1 cellular context compared by ENCODE assay signal in the genomic region with DNA sequence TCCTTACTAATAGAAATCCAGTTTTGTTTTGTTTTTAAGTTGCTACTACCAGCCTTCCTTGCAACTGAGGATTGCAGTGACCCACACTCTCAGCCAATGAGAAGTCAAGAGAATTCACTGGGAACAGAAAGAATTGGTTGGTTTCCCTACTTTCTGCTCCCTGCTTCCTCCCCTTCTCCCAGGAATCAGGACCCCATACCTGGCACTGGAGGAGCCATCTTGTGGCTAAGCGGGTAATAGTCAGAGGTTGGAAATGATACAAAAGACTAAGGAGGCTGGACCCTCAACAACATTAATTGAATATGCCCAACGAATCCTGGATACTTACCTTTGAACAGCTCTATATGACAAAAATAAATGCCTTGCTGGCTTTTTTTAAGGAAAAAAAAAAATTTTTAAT.
TF ChIP-seq lines count a peak whose summit lies in the region.

No MANE protein-coding gene starts in this region.

TF ChIP-seq in H1, 55 proteins besides CTCF, POLR2A, EP300 and RAD21:
- no peak for TF ChIP-seq SAP30 (IDR thresholded peaks at IDR 0.05; ENCODE audit: insufficient read depth, insufficient replicate concordance, low read length)
- TF ChIP-seq BCL11A (IDR thresholded peaks at IDR 0.05; ENCODE audit: low read depth in 2 of 2, low read length in 2 of 2): no peak
- TF ChIP-seq BRCA1 (IDR thresholded peaks at IDR 0.05; ENCODE audit: low read depth, low read length): no peak
- no peak for TF ChIP-seq POLR2AphosphoS5 (IDR thresholded peaks at IDR 0.05; ENCODE audit: low read depth, low read length)
- no peak for TF ChIP-seq ASH2L (IDR thresholded peaks at IDR 0.05; ENCODE audit: low read length)
- TF ChIP-seq SIN3A (conservative IDR thresholded peaks at IDR 0.05 in 1 of 2, IDR thresholded peaks at IDR 0.05 in 1 of 2; ENCODE audit: low read depth in 1 of 2, low read length in 2 of 2): no peak
- no peak for TF ChIP-seq TBP (IDR thresholded peaks at IDR 0.05; ENCODE audit: low read depth, low read length)
- TF ChIP-seq, protein P1, sequence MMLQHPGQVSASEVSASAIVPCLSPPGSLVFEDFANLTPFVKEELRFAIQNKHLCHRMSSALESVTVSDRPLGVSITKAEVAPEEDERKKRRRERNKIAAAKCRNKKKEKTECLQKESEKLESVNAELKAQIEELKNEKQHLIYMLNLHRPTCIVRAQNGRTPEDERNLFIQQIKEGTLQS (IDR thresholded peaks at IDR 0.05; ENCODE audit: insufficient read depth, low read depth, low read length): no peak
- no peak for TF ChIP-seq SIRT6 (IDR thresholded peaks at IDR 0.05; ENCODE audit: low read length)
- TF ChIP-seq FOSL1 (IDR thresholded peaks at IDR 0.05; ENCODE audit: insufficient read depth, low read depth, low read length): no peak
- no peak for TF ChIP-seq CBX5 (IDR thresholded peaks at IDR 0.05; ENCODE audit: low read depth, low read length)
TF ChIP-seq in H1: peak in this region for 0.
